Comparison of ENCODE assay signal across 1 cellular context in the genomic region with DNA sequence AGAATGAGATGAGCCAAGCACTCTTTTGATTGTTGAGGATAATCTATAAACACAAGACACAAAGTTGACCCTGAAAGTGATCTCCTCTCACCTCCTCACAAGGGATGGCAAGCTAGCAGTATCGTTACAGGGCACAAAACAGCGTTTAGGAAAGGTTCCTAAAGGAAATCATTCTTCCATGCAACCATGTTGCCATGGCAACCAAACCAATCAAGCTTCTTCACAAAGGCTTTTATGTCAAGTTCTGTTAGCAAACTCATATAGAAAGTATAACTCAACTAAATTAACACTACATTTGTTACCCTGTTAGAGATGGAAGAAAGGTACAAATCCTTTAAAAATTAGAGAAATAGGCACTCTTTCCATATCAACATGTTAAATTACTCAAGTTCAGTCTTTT.
TF ChIP-seq lines count a peak whose summit lies in the region.

No MANE protein-coding gene starts in this region.

TF ChIP-seq in HepG2, 621 proteins besides CTCF, POLR2A, EP300 and RAD21 (continued from another document):
- TF ChIP-seq, protein P1, sequence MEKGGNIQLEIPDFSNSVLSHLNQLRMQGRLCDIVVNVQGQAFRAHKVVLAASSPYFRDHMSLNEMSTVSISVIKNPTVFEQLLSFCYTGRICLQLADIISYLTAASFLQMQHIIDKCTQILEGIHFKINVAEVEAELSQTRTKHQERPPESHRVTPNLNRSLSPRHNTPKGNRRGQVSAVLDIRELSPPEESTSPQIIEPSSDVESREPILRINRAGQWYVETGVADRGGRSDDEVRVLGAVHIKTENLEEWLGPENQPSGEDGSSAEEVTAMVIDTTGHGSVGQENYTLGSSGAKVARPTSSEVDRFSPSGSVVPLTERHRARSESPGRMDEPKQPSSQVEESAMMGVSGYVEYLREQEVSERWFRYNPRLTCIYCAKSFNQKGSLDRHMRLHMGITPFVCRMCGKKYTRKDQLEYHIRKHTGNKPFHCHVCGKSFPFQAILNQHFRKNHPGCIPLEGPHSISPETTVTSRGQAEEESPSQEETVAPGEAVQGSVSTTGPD (CRISPR knock-in tag; IDR thresholded peaks at IDR 0.05) = no peak
- TF ChIP-seq, protein P2, sequence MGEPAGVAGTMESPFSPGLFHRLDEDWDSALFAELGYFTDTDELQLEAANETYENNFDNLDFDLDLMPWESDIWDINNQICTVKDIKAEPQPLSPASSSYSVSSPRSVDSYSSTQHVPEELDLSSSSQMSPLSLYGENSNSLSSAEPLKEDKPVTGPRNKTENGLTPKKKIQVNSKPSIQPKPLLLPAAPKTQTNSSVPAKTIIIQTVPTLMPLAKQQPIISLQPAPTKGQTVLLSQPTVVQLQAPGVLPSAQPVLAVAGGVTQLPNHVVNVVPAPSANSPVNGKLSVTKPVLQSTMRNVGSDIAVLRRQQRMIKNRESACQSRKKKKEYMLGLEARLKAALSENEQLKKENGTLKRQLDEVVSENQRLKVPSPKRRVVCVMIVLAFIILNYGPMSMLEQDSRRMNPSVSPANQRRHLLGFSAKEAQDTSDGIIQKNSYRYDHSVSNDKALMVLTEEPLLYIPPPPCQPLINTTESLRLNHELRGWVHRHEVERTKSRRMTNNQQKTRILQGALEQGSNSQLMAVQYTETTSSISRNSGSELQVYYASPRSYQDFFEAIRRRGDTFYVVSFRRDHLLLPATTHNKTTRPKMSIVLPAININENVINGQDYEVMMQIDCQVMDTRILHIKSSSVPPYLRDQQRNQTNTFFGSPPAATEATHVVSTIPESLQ (CRISPR knock-in tag; conservative IDR thresholded peaks at IDR 0.05) = no peak
- TF ChIP-seq NFIB (CRISPR knock-in tag; IDR thresholded peaks at IDR 0.05; ENCODE audit: borderline replicate concordance) = no peak
- TF ChIP-seq MAFF (IDR thresholded peaks at IDR 0.05; ENCODE audit: low read depth, low read length) = no peak
- no peak for TF ChIP-seq ZNF317 (CRISPR knock-in tag; IDR thresholded peaks at IDR 0.05)
- TF ChIP-seq, protein P3, sequence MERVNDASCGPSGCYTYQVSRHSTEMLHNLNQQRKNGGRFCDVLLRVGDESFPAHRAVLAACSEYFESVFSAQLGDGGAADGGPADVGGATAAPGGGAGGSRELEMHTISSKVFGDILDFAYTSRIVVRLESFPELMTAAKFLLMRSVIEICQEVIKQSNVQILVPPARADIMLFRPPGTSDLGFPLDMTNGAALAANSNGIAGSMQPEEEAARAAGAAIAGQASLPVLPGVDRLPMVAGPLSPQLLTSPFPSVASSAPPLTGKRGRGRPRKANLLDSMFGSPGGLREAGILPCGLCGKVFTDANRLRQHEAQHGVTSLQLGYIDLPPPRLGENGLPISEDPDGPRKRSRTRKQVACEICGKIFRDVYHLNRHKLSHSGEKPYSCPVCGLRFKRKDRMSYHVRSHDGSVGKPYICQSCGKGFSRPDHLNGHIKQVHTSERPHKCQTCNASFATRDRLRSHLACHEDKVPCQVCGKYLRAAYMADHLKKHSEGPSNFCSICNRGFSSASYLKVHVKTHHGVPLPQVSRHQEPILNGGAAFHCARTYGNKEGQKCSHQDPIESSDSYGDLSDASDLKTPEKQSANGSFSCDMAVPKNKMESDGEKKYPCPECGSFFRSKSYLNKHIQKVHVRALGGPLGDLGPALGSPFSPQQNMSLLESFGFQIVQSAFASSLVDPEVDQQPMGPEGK (CRISPR knock-in tag; IDR thresholded peaks at IDR 0.05) = no peak
- TF ChIP-seq ZNF7 (CRISPR knock-in tag; IDR thresholded peaks at IDR 0.05) = no peak
